In the genomic region with DNA sequence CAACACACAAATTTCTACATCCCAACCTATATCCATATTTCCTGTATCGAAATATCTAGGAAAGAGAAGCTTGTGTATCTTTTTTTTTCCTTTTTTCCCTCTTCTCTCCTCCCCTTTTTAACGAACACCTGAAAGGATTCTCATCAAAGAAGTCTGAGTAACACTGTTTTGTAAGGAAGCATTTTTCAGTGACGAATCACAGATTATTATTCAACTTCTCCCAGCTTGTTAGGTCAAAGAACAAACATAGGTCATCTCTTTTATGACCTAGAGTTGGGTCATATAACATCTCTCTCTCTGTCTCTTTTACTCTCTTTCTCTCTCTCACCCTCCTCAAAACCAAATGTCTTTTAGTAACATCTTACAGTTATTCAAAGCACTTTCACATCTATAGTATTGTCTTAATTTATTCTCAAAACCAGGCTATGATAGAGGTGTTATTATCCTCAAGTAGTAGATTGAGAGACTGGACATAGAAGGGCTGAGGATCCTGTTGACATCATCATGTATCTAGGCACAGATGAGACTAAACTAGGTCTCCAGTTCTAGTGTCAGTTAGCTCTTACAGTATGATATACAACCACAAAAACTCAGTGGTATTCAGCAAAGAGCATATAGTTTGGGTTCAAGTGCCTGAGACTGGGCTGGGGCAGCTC, we compare ENCODE assay signal across 2 cellular contexts.
TF ChIP-seq lines count a peak whose summit lies in the region.

No MANE protein-coding gene starts in this region.

TF ChIP-seq in SK-N-SH treated with all-trans-retinoic acid at 6 μM for 48 hours, 23 proteins besides CTCF, POLR2A, EP300 and RAD21 (continued from another document):
- TF ChIP-seq, protein P1, sequence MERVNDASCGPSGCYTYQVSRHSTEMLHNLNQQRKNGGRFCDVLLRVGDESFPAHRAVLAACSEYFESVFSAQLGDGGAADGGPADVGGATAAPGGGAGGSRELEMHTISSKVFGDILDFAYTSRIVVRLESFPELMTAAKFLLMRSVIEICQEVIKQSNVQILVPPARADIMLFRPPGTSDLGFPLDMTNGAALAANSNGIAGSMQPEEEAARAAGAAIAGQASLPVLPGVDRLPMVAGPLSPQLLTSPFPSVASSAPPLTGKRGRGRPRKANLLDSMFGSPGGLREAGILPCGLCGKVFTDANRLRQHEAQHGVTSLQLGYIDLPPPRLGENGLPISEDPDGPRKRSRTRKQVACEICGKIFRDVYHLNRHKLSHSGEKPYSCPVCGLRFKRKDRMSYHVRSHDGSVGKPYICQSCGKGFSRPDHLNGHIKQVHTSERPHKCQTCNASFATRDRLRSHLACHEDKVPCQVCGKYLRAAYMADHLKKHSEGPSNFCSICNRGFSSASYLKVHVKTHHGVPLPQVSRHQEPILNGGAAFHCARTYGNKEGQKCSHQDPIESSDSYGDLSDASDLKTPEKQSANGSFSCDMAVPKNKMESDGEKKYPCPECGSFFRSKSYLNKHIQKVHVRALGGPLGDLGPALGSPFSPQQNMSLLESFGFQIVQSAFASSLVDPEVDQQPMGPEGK (CRISPR knock-in tag; IDR thresholded peaks at IDR 0.05; ENCODE audit: borderline replicate concordance): no peak

TF ChIP-seq in GM23338, 12 proteins besides CTCF, POLR2A, EP300 and RAD21 (continued from another document):
- TF ChIP-seq, protein P2, sequence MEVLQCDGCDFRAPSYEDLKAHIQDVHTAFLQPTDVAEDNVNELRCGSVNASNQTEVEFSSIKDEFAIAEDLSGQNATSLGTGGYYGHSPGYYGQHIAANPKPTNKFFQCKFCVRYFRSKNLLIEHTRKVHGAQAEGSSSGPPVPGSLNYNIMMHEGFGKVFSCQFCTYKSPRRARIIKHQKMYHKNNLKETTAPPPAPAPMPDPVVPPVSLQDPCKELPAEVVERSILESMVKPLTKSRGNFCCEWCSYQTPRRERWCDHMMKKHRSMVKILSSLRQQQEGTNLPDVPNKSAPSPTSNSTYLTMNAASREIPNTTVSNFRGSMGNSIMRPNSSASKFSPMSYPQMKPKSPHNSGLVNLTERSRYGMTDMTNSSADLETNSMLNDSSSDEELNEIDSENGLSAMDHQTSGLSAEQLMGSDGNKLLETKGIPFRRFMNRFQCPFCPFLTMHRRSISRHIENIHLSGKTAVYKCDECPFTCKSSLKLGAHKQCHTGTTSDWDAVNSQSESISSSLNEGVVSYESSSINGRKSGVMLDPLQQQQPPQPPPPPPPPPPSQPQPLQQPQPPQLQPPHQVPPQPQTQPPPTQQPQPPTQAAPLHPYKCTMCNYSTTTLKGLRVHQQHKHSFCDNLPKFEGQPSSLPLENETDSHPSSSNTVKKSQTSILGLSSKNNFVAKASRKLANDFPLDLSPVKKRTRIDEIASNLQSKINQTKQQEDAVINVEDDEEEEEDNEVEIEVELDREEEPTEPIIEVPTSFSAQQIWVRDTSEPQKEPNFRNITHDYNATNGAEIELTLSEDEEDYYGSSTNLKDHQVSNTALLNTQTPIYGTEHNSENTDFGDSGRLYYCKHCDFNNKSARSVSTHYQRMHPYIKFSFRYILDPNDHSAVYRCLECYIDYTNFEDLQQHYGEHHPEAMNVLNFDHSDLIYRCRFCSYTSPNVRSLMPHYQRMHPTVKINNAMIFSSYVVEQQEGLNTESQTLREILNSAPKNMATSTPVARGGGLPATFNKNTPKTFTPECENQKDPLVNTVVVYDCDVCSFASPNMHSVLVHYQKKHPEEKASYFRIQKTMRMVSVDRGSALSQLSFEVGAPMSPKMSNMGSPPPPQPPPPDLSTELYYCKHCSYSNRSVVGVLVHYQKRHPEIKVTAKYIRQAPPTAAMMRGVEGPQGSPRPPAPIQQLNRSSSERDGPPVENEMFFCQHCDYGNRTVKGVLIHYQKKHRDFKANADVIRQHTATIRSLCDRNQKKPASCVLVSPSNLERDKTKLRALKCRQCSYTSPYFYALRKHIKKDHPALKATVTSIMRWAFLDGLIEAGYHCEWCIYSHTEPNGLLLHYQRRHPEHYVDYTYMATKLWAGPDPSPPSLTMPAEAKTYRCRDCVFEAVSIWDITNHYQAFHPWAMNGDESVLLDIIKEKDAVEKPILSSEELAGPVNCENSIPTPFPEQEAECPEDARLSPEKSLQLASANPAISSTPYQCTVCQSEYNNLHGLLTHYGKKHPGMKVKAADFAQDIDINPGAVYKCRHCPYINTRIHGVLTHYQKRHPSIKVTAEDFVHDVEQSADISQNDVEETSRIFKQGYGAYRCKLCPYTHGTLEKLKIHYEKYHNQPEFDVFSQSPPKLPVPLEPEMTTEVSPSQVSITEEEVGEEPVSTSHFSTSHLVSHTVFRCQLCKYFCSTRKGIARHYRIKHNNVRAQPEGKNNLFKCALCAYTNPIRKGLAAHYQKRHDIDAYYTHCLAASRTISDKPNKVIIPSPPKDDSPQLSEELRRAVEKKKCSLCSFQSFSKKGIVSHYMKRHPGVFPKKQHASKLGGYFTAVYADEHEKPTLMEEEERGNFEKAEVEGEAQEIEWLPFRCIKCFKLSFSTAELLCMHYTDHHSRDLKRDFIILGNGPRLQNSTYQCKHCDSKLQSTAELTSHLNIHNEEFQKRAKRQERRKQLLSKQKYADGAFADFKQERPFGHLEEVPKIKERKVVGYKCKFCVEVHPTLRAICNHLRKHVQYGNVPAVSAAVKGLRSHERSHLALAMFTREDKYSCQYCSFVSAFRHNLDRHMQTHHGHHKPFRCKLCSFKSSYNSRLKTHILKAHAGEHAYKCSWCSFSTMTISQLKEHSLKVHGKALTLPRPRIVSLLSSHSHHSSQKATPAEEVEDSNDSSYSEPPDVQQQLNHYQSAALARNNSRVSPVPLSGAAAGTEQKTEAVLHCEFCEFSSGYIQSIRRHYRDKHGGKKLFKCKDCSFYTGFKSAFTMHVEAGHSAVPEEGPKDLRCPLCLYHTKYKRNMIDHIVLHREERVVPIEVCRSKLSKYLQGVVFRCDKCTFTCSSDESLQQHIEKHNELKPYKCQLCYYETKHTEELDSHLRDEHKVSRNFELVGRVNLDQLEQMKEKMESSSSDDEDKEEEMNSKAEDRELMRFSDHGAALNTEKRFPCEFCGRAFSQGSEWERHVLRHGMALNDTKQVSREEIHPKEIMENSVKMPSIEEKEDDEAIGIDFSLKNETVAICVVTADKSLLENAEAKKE (CRISPR knock-in tag; IDR thresholded peaks at IDR 0.05): no peak
- TF ChIP-seq CREB1 (CRISPR knock-in tag; IDR thresholded peaks at IDR 0.05; ENCODE audit: low read depth) (no peak), EZH2 (IDR thresholded peaks at IDR 0.05; ENCODE audit: low read depth, unreplicated experiment) (no peak), JUNB (IDR thresholded peaks at IDR 0.05; ENCODE audit: unreplicated experiment) (no peak), EZH2phosphoT487 (IDR thresholded peaks at IDR 0.05; ENCODE audit: unreplicated experiment) (no peak), NANOG (IDR thresholded peaks at IDR 0.05; ENCODE audit: borderline replicate concordance) (no peak), STAT1 (IDR thresholded peaks at IDR 0.05; ENCODE audit: unreplicated experiment) (no peak), ZNF331 (CRISPR knock-in tag; IDR thresholded peaks at IDR 0.05; ENCODE audit: low read depth) (no peak), POLR2AphosphoS5 (IDR thresholded peaks at IDR 0.05; ENCODE audit: low read depth) (no peak)
- TF ChIP-seq, protein P3, sequence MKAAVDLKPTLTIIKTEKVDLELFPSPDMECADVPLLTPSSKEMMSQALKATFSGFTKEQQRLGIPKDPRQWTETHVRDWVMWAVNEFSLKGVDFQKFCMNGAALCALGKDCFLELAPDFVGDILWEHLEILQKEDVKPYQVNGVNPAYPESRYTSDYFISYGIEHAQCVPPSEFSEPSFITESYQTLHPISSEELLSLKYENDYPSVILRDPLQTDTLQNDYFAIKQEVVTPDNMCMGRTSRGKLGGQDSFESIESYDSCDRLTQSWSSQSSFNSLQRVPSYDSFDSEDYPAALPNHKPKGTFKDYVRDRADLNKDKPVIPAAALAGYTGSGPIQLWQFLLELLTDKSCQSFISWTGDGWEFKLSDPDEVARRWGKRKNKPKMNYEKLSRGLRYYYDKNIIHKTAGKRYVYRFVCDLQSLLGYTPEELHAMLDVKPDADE (IDR thresholded peaks at IDR 0.05): no peak
